8 cellular contexts compared by ENCODE assay signal in the genomic region with DNA sequence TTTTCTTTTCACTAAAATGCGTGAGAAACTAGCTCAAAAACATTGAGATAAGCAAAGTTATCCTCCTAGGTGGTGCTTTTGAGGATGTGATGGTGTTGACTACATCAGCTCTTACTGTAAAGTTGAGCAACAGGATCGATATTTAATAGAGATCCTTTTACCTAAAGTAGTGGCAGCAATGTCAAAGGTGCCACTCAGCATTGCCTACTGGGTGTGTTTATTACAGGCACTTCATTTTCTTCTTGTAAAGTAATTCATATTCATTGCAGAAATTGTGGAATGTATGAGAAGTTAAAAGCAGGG. TPM values are rescaled to one million over a fixed set of nuclear protein-coding genes. Genes with fewer than 3 reads are reported as not detected.
DNase-seq lines count a peak whose midpoint lies in the region; ATAC-seq and TF ChIP-seq lines count a peak whose summit lies in the region.

No MANE protein-coding gene starts in this region.

- no peaks in the 10 kb centered on the region for H3K36me3 ChIP-seq in kidney epithelial cell (ENCODE audit: control insufficient read depth, insufficient read depth, low read length)
- peaks cover 7 to 33% (median 32%) of the 10 kb centered on the region in 5 donors for H3K36me3 ChIP-seq in subcutaneous abdominal adipose tissue (ENCODE audit: control insufficient read depth in 5 of 5, insufficient read depth in 5 of 5, low read length in 5 of 5)

- peak overlapping the region; percentile 57 to 100 (median 100) for H3K9ac ChIP-seq in subcutaneous abdominal adipose tissue (ENCODE audit: low read length in 5 of 5)

- H3K27ac ChIP-seq in subcutaneous abdominal adipose tissue (ENCODE audit: low read depth, low read length): peak overlapping the region; percentile 90

- no peaks in the 10 kb centered on the region for H3K9me3 Mint-ChIP-seq in activated CD4-positive, alpha-beta T cell treated with anti-CD3 and anti-CD28 coated beads, Interleukin-2, amount 10 ng/mL, durations not matched to agents 24 days and 14 days
- H3K9me3 Mint-ChIP-seq in activated naive CD8-positive, alpha-beta T cell (ENCODE audit: low read depth): no peaks in the 10 kb centered on the region

- peaks cover 3 to 35% (median 26%) of the 10 kb centered on the region in 5 donors for H3K4me1 ChIP-seq in subcutaneous abdominal adipose tissue (ENCODE audit: control insufficient read depth in 5 of 5, insufficient read depth in 5 of 5, low read length in 5 of 5)

- H3K27me3 ChIP-seq in kidney epithelial cell (ENCODE audit: control insufficient read depth, insufficient read depth, low read length) (no peaks in the 10 kb centered on the region), subcutaneous abdominal adipose tissue (ENCODE audit: control insufficient read depth in 5 of 5, insufficient read depth in 4 of 5, low read length in 5 of 5) (no peaks in the 10 kb centered on the region)

- peaks cover 6% of the 10 kb centered on the region for H3K27me3 Mint-ChIP-seq in activated CD4-positive, alpha-beta T cell treated with anti-CD3 and anti-CD28 coated beads, Interleukin-2, amount 10 ng/mL, durations not matched to agents 24 days and 14 days
- no peaks in the 10 kb centered on the region for H3K27me3 Mint-ChIP-seq in activated naive CD8-positive, alpha-beta T cell

- H3K27ac Mint-ChIP-seq in activated CD4-positive, alpha-beta T cell treated with anti-CD3 and anti-CD28 coated beads, Interleukin-2, amount 10 ng/mL, durations not matched to agents 24 days and 14 days: peak overlapping the region; percentile 92
- peak overlapping the region; percentile 92 for H3K27ac Mint-ChIP-seq in activated naive CD8-positive, alpha-beta T cell

- peaks cover 29% of the 10 kb centered on the region for H3K4me1 Mint-ChIP-seq in activated CD4-positive, alpha-beta T cell treated with anti-CD3 and anti-CD28 coated beads, Interleukin-2, amount 10 ng/mL, durations not matched to agents 24 days and 14 days
- peaks cover 38% of the 10 kb centered on the region for H3K4me1 Mint-ChIP-seq in activated naive CD8-positive, alpha-beta T cell (ENCODE audit: low read depth)

- H3K9me3 ChIP-seq in subcutaneous abdominal adipose tissue (ENCODE audit: control insufficient read depth in 5 of 5, low read length in 5 of 5): no peaks in the 10 kb centered on the region

- peak overlapping the region; percentile 91 for H3K4me3 Mint-ChIP-seq in activated CD4-positive, alpha-beta T cell treated with anti-CD3 and anti-CD28 coated beads, Interleukin-2, amount 10 ng/mL, durations not matched to agents 24 days and 14 days
- H3K4me3 Mint-ChIP-seq in activated naive CD8-positive, alpha-beta T cell: peak overlapping the region; percentile 95

- no peak for DNase-seq in activated CD4-positive, alpha-beta T cell treated with anti-CD3 and anti-CD28 coated beads, Interleukin-2, amount 10 ng/mL, durations not matched to agents 24 days and 14 days
- no peak for DNase-seq in activated CD4-positive, alpha-beta T cell treated with anti-CD3 and anti-CD28 coated beads, Interleukin-2, amount 50 U/mL, for 1 hour
- no peak for DNase-seq in kidney epithelial cell (ENCODE audit: low read depth)
- no peak for DNase-seq in DMS 273 (lab: John Stamatoyannopoulos, UW; ENCODE audit: unreplicated experiment)

- H3K36me3 Mint-ChIP-seq in activated CD4-positive, alpha-beta T cell treated with anti-CD3 and anti-CD28 coated beads, Interleukin-2, amount 10 ng/mL, durations not matched to agents 24 days and 14 days (ENCODE audit: low read depth): peaks cover 38% of the 10 kb centered on the region
- no peaks in the 10 kb centered on the region for H3K36me3 Mint-ChIP-seq in activated naive CD8-positive, alpha-beta T cell

- H3K4me3 ChIP-seq in kidney epithelial cell (ENCODE audit: low read depth, low read length) (peak overlapping the region; percentile 94), subcutaneous abdominal adipose tissue (ENCODE audit: low read depth in 1 of 5, low read length in 5 of 5) (peak overlapping the region; percentile 92 to 98 (median 97))

- intact Hi-C loops in activated CD4-positive, alpha-beta T cell treated with anti-CD3 and anti-CD28 coated beads, Interleukin-2, amount 10 ng/mL, durations not matched to agents 24 days and 14 days (cut with micrococcal nuclease): no loop called here

- TF ChIP-seq CTCF in kidney epithelial cell (IDR thresholded peaks at IDR 0.05; ENCODE audit: insufficient read depth, low read length, poor library complexity, severe bottlenecking): no peak

- ATAC-seq in HG02840 (IDR thresholded peaks at IDR 0.05; ENCODE audit: low FRiP score, unreplicated experiment): no peak
- ATAC-seq in GM21528 (IDR thresholded peaks at IDR 0.05; ENCODE audit: low FRiP score, unreplicated experiment): no peak

RNA-seq across cellular contexts. Expression of a gene that starts 1.4 kb away (rescaled TPM):
- 199 and 204 TPM in 2 replicates for total RNA-seq in activated CD4-positive, alpha-beta T cell treated with anti-CD3 and anti-CD28 coated beads, Interleukin-2, amount 10 ng/mL, durations not matched to agents 24 days and 14 days
- 102 and 104 TPM in 2 replicates for total RNA-seq in kidney epithelial cell

RNA-seq across cellular contexts. Expression of a gene that starts 19.2 kb away (rescaled TPM):
- 0.69 and 0.84 TPM in 2 replicates for total RNA-seq in activated CD4-positive, alpha-beta T cell treated with anti-CD3 and anti-CD28 coated beads, Interleukin-2, amount 10 ng/mL, durations not matched to agents 24 days and 14 days
- not detected in 2 replicates for total RNA-seq in kidney epithelial cell

RNA-seq across cellular contexts. Expression of a gene that starts 33.2 kb away (rescaled TPM):
- total RNA-seq in activated CD4-positive, alpha-beta T cell treated with anti-CD3 and anti-CD28 coated beads, Interleukin-2, amount 10 ng/mL, durations not matched to agents 24 days and 14 days: not detected in 2 replicates
- not detected in 2 replicates for total RNA-seq in kidney epithelial cell

RNA-seq across cellular contexts. Expression of a gene that starts 54.5 kb away (rescaled TPM):
- total RNA-seq in activated CD4-positive, alpha-beta T cell treated with anti-CD3 and anti-CD28 coated beads, Interleukin-2, amount 10 ng/mL, durations not matched to agents 24 days and 14 days: not detected in 2 replicates
- not detected in 2 replicates for total RNA-seq in kidney epithelial cell

RNA-seq across cellular contexts. Expression of a gene that starts 54.6 kb away (rescaled TPM):
- 65.7 and 65.8 TPM in 2 replicates for total RNA-seq in activated CD4-positive, alpha-beta T cell treated with anti-CD3 and anti-CD28 coated beads, Interleukin-2, amount 10 ng/mL, durations not matched to agents 24 days and 14 days
- total RNA-seq in kidney epithelial cell: 37.9 and 38.5 TPM in 2 replicates
